In genomic region chr16:3027983-3028715, GRCh38 we compare ENCODE assay signal across 9 cellular contexts. TPM values are rescaled to one million over a fixed set of nuclear protein-coding genes. Genes with fewer than 3 reads are reported as not detected.
A peak's percentile ranks its signal among the peaks of the same experiment; 100 is the strongest.
DNase-seq lines count a peak whose midpoint lies in the region; ATAC-seq and TF ChIP-seq lines count a peak whose summit lies in the region.
"Had no signal": no experiment of that assay in that cellular context is flagged by ENCODE, and none has a peak within 500 bp of the region (broad histone marks: within the 10 kb centered on the region; RNA-seq: fewer than 3 reads in every experiment).

No MANE protein-coding gene starts in this region.

- H3K4me3 ChIP-seq in RWPE2 (ENCODE audit: severe bottlenecking) (no peak overlapping the region), parathyroid adenoma (ENCODE audit: low read depth, low read length) (no peak overlapping the region), upper lobe of left lung (no peak overlapping the region)

- H3K4me1 ChIP-seq in RWPE2 (ENCODE audit: insufficient read depth, poor library complexity, severe bottlenecking) (peaks cover 3% of the 10 kb centered on the region), parathyroid adenoma (peaks cover under 1% of the 10 kb centered on the region), upper lobe of left lung (peaks cover 21 to 47% (median 37%) of the 10 kb centered on the region in 4 donors)

- CTCF ChIA-PET in GM10248 (lab: Yijun Ruan, JAX): interaction anchor here (0.7 to 15.9 kb wide), 27 partner anchors 9 to 160 kb away, joined by 3 to 231 read pairs (median 6); partner anchors contain the start of genes CLDN6, CLDN9, IL32 and MMP25

- DNase-seq in GM10248 (ENCODE audit: extremely low spot score) (peak; percentile 93), LHCN-M2 (ENCODE audit: low read depth) (peak; percentile 27), RWPE2 (ENCODE audit: low spot score) (no peak), activated gamma-delta T cell (lab: John Stamatoyannopoulos, UW) (peak; percentile 74), germinal center (ENCODE audit: low spot score) (peak; percentile 94), upper lobe of left lung (peak; percentile 90 to 97)

- H3K9ac ChIP-seq in parathyroid adenoma: no peak overlapping the region

- TF ChIP-seq CTCF in GM10248 (IDR thresholded peaks at IDR 0.05; ENCODE audit: control extremely low read depth, extremely low read depth, low read depth, missing control alignments) (peak; percentile 96), RWPE2 (IDR thresholded peaks at IDR 0.05; ENCODE audit: poor library complexity, severe bottlenecking) (peak; percentile 95), parathyroid adenoma (IDR thresholded peaks at IDR 0.05) (peak; percentile 90), upper lobe of left lung (IDR thresholded peaks at IDR 0.05) (peak; percentile 67 to 90 (median 78))

- peak overlapping the region; percentile 58 for H2AFZ ChIP-seq in parathyroid adenoma

- H3K79me2 ChIP-seq in parathyroid adenoma: no peaks in the 10 kb centered on the region

- peaks cover 24% of the 10 kb centered on the region for H3K27me3 ChIP-seq in RWPE2 (ENCODE audit: insufficient read depth, poor library complexity, severe bottlenecking)
- no peaks in the 10 kb centered on the region for H3K27me3 ChIP-seq in parathyroid adenoma (ENCODE audit: control insufficient read depth, insufficient read depth, low read length)
- H3K27me3 ChIP-seq in upper lobe of left lung: peaks cover 0 to 15% (median 9%) of the 10 kb centered on the region in 4 donors

- WGBS in upper lobe of left lung, 2 donors: 29 to 38% methylated on average over 15 to 32 of the region's 58 CpGs

- no peaks in the 10 kb centered on the region for H3K9me3 ChIP-seq in RWPE2 (ENCODE audit: severe bottlenecking)
- no peaks in the 10 kb centered on the region for H3K9me3 ChIP-seq in parathyroid adenoma (ENCODE audit: control insufficient read depth, low read length)
- no peaks in the 10 kb centered on the region for H3K9me3 ChIP-seq in upper lobe of left lung

- peak in 1 of 4 donors; percentile 40 for TF ChIP-seq POLR2A in upper lobe of left lung (IDR thresholded peaks at IDR 0.05)

- H3K27ac ChIP-seq in RWPE2 (ENCODE audit: poor library complexity, severe bottlenecking) (no peak overlapping the region), parathyroid adenoma (no peak overlapping the region), upper lobe of left lung (peak overlapping the region in 1 of 4 donors; percentile 20)

- H3K4me2 ChIP-seq in parathyroid adenoma (ENCODE audit: low read length): peak overlapping the region; percentile 34

- TF ChIP-seq EP300 in upper lobe of left lung (IDR thresholded peaks at IDR 0.05): no peak

- peak; percentile 31 for ATAC-seq in RWPE2 (ENCODE audit: low read depth)
- ATAC-seq in upper lobe of left lung (ENCODE audit: low FRiP score in 2 of 2): peak; percentile 46 to 79
- no peak for ATAC-seq in GM21528 (IDR thresholded peaks at IDR 0.05; ENCODE audit: low FRiP score, unreplicated experiment)

- POLR2A ChIA-PET in GM10248 (lab: Yijun Ruan, JAX): interaction anchor here (0.6 to 1.5 kb wide), 4 partner anchors 24 to 285 kb away, joined by 3 to 5 read pairs (median 4); no protein-coding TSS in a partner anchor

- H3K36me3 ChIP-seq in RWPE2 (ENCODE audit: low read depth): peaks cover 18% of the 10 kb centered on the region
- H3K36me3 ChIP-seq in parathyroid adenoma (ENCODE audit: control insufficient read depth, insufficient read depth, low read length): no peaks in the 10 kb centered on the region
- peaks cover 3 to 22% (median 18%) of the 10 kb centered on the region in 4 donors for H3K36me3 ChIP-seq in upper lobe of left lung

RNA-seq across cellular contexts. Expression of gene THOC6, which starts 4.3 kb away (rescaled TPM):
- total RNA-seq in LHCN-M2 (2014; rRNA removed) (18.0 and 18.7 TPM in 2 replicates), upper lobe of left lung (10 to 100 TPM; 18.5 to 40.8 (median 33.1) TPM)
- 16.9 TPM for polyA plus RNA-seq in LHCN-M2 (2012)

RNA-seq across cellular contexts. Expression of gene HCFC1R1, which starts 4.4 kb away (rescaled TPM):
- total RNA-seq in LHCN-M2 (2014; rRNA removed): 20.6 and 28.1 TPM in 2 replicates
- polyA plus RNA-seq in LHCN-M2 (2012): 165 TPM
- total RNA-seq in upper lobe of left lung: 10 to 100 TPM; 28.3 to 85.1 (median 42.2) TPM

RNA-seq across cellular contexts. Expression of gene TNFRSF12A, which starts 8.0 kb away (rescaled TPM):
- total RNA-seq in LHCN-M2 (2014; rRNA removed) (574 and 676 TPM in 2 replicates), upper lobe of left lung (100 to 1,000 TPM in 1 of 6 donors, 10 to 100 TPM in 5; 37.7 to 431 (median 76.5) TPM)
- 569 TPM for polyA plus RNA-seq in LHCN-M2 (2012)

RNA-seq across cellular contexts. Expression of gene BICDL2, which starts 8.6 kb away (rescaled TPM):
- total RNA-seq in LHCN-M2 (2014; rRNA removed): not detected in 2 replicates
- polyA plus RNA-seq in LHCN-M2 (2012): not detected
- 10 to 100 TPM; 18.5 to 98.5 (median 35.0) TPM for total RNA-seq in upper lobe of left lung

RNA-seq across cellular contexts. Expression of gene CLDN6, which starts 10.2 kb away (rescaled TPM):
- total RNA-seq in LHCN-M2 (2014; rRNA removed) (0.06 TPM in 2 replicates), upper lobe of left lung (1 to 10 TPM in 1 of 6 donors, under 1 TPM in 2, not detected in 3; 0.30 to 1.9 (median 0.72) TPM)
- 0.23 TPM for polyA plus RNA-seq in LHCN-M2 (2012)
- total RNA-seq: mononuclear cell had no signal
